17 cellular contexts compared by ENCODE assay signal in the genomic region with DNA sequence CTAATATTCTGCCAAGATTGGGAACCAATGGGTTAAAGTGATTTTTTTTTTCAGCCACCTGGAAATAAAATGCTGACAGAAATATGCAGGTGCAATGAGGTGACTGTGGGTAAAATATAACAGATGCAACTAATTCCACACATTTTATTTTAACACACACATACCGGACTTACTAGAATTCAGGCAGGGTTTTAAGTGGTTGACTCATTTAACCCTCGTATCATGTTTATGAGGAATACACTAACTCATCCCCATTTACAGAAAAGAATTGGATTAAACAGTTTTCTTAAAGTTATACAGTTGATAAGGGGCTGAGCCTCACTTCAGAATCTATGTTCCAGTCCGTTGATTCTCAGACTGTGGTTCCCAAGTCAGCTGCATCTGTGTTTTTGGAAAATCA.
"Had no signal": no experiment of that assay in that cellular context is flagged by ENCODE, and none has a peak within 500 bp of the region (broad histone marks: within the 10 kb centered on the region; RNA-seq: fewer than 3 reads in every experiment).

No MANE protein-coding gene starts in this region.

- DNase-seq: activated B cell treated with CpG ODN at 0.5 μM for 24 hours; activated CD4-positive, alpha-beta T cell treated with anti-CD3 and anti-CD28 coated beads, Interleukin-2, amount 50 U/mL, for 1 hour; activated naive CD4-positive, alpha-beta T cell treated with anti-CD3 and anti-CD28 coated beads, Interleukin-2, amount 10 ng/mL, durations not matched to agents 7 days and 5 days; activated T-cell treated with anti-CD3 and anti-CD28 coated beads for 4 hours; caudate nucleus; colonic mucosa; esophagus squamous epithelium; foreskin fibroblast; left cardiac atrium; naive thymus-derived CD4-positive, alpha-beta T cell; trophoblast cell had no signal

- H3K4me3 ChIP-seq: colonic mucosa, esophagus squamous epithelium, lung, skin epidermis had no signal

- H3K27me3 Mint-ChIP-seq: activated B cell treated with CpG ODN at 0.5 μM for 24 hours; activated T-helper 17 cell treated with anti-CD3 and anti-CD28 coated beads, Interleukin-2, amount 50 U/mL, for 72 hours had no signal

- H3K4me3 Mint-ChIP-seq: activated B cell treated with CpG ODN at 0.5 μM for 24 hours; activated naive CD4-positive, alpha-beta T cell treated with anti-CD3 and anti-CD28 coated beads, Interleukin-2, amount 10 ng/mL, durations not matched to agents 7 days and 5 days; activated T-helper 17 cell treated with anti-CD3 and anti-CD28 coated beads, Interleukin-2, amount 50 U/mL, for 72 hours; naive thymus-derived CD4-positive, alpha-beta T cell; stimulated activated effector memory CD8-positive, alpha-beta T cell treated with anti-CD3 and anti-CD28 coated beads, Interleukin-12 subunit alpha, Interleukin-12 subunit beta, amount 100 ng/mL, for 72 hours had no signal

- H3K9me3 ChIP-seq: colonic mucosa, esophagus squamous epithelium, neutrophil had no signal

- H3K27ac Mint-ChIP-seq: activated B cell treated with CpG ODN at 0.5 μM for 24 hours; activated naive CD4-positive, alpha-beta T cell treated with anti-CD3 and anti-CD28 coated beads, Interleukin-2, amount 10 ng/mL, durations not matched to agents 7 days and 5 days; activated T-helper 17 cell treated with anti-CD3 and anti-CD28 coated beads, Interleukin-2, amount 50 U/mL, for 72 hours; naive thymus-derived CD4-positive, alpha-beta T cell; stimulated activated effector memory CD8-positive, alpha-beta T cell treated with anti-CD3 and anti-CD28 coated beads, Interleukin-12 subunit alpha, Interleukin-12 subunit beta, amount 100 ng/mL, for 72 hours had no signal

- H3K36me3 Mint-ChIP-seq: activated naive CD4-positive, alpha-beta T cell treated with anti-CD3 and anti-CD28 coated beads, Interleukin-2, amount 10 ng/mL, durations not matched to agents 7 days and 5 days; naive thymus-derived CD4-positive, alpha-beta T cell; stimulated activated effector memory CD8-positive, alpha-beta T cell treated with anti-CD3 and anti-CD28 coated beads, Interleukin-12 subunit alpha, Interleukin-12 subunit beta, amount 100 ng/mL, for 72 hours had no signal

- ATAC-seq: activated T-helper 17 cell treated with anti-CD3 and anti-CD28 coated beads, Interleukin-2, amount 50 U/mL, for 72 hours; left cardiac atrium; naive thymus-derived CD4-positive, alpha-beta T cell; stimulated activated effector memory CD8-positive, alpha-beta T cell treated with anti-CD3 and anti-CD28 coated beads, Interleukin-12 subunit alpha, Interleukin-12 subunit beta, amount 100 ng/mL, for 72 hours had no signal

- H3K9me3 Mint-ChIP-seq: activated B cell treated with CpG ODN at 0.5 μM for 24 hours; activated naive CD4-positive, alpha-beta T cell treated with anti-CD3 and anti-CD28 coated beads, Interleukin-2, amount 10 ng/mL, durations not matched to agents 7 days and 5 days; activated T-helper 17 cell treated with anti-CD3 and anti-CD28 coated beads, Interleukin-2, amount 50 U/mL, for 72 hours; naive thymus-derived CD4-positive, alpha-beta T cell; stimulated activated effector memory CD8-positive, alpha-beta T cell treated with anti-CD3 and anti-CD28 coated beads, Interleukin-12 subunit alpha, Interleukin-12 subunit beta, amount 100 ng/mL, for 72 hours had no signal

- FAIRE-seq: TTC549 had no signal

- H3K4me1 ChIP-seq: colonic mucosa, esophagus squamous epithelium had no signal

- H3K36me3 ChIP-seq: colonic mucosa, esophagus squamous epithelium, neutrophil had no signal

- H3K4me1 Mint-ChIP-seq: activated B cell treated with CpG ODN at 0.5 μM for 24 hours; activated naive CD4-positive, alpha-beta T cell treated with anti-CD3 and anti-CD28 coated beads, Interleukin-2, amount 10 ng/mL, durations not matched to agents 7 days and 5 days; activated T-helper 17 cell treated with anti-CD3 and anti-CD28 coated beads, Interleukin-2, amount 50 U/mL, for 72 hours; naive thymus-derived CD4-positive, alpha-beta T cell; stimulated activated effector memory CD8-positive, alpha-beta T cell treated with anti-CD3 and anti-CD28 coated beads, Interleukin-12 subunit alpha, Interleukin-12 subunit beta, amount 100 ng/mL, for 72 hours had no signal

- H3K27ac ChIP-seq: colonic mucosa, esophagus squamous epithelium, neutrophil, skin epidermis had no signal

- H3K27me3 ChIP-seq: colonic mucosa, esophagus squamous epithelium, neutrophil had no signal
